Comparison of ENCODE assay signal across 16 cellular contexts in the genomic region with DNA sequence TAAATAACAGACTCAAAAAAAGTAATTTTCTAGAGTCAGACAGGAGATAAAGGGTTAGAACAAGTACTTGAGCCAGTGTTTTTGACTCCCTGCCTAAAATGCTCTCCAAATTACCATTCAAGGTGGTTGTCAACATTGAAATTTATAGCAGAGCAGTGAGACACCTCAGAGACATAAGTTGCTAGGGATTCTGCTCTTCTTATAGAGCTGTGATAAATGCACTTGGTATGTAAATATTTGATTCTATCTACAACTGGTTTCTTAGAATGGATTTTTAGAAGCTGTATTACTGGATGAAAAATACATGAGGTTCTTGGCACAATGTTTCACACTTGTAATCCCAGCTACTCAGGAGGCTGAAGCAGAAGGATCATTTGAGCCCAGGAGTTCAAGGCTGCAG.
"Had no signal": no experiment of that assay in that cellular context is flagged by ENCODE, and none has a peak within 500 bp of the region (broad histone marks: within the 10 kb centered on the region; RNA-seq: fewer than 3 reads in every experiment).

No MANE protein-coding gene starts in this region.

- H3K4me3 ChIP-seq: lung, neural progenitor cell, ovary, thoracic aorta had no signal

- H3K4me3 Mint-ChIP-seq: activated CD8-positive, alpha-beta T cell treated with anti-CD3 and anti-CD28 coated beads for 36 hours; activated naive CD8-positive, alpha-beta T cell; neural progenitor cell; stimulated activated effector memory CD8-positive, alpha-beta T cell treated with anti-CD3 and anti-CD28 coated beads, Interleukin-12 subunit alpha, Interleukin-12 subunit beta, amount 100 ng/mL, for 72 hours; T-helper 17 cell had no signal

- H3K4me1 ChIP-seq: neural progenitor cell had no signal

- H3K9me3 Mint-ChIP-seq: activated CD8-positive, alpha-beta T cell treated with anti-CD3 and anti-CD28 coated beads for 36 hours; neural progenitor cell; stimulated activated effector memory CD8-positive, alpha-beta T cell treated with anti-CD3 and anti-CD28 coated beads, Interleukin-12 subunit alpha, Interleukin-12 subunit beta, amount 100 ng/mL, for 72 hours had no signal

- H3K27ac Mint-ChIP-seq: activated CD8-positive, alpha-beta T cell treated with anti-CD3 and anti-CD28 coated beads for 36 hours; activated naive CD8-positive, alpha-beta T cell; neural progenitor cell; stimulated activated effector memory CD8-positive, alpha-beta T cell treated with anti-CD3 and anti-CD28 coated beads, Interleukin-12 subunit alpha, Interleukin-12 subunit beta, amount 100 ng/mL, for 72 hours; T-helper 17 cell had no signal

- H3K27ac ChIP-seq: brain microvascular endothelial cell, neural progenitor cell, ovary, thoracic aorta had no signal

- H3K27me3 Mint-ChIP-seq: activated CD8-positive, alpha-beta T cell treated with anti-CD3 and anti-CD28 coated beads for 36 hours; activated naive CD8-positive, alpha-beta T cell had no signal

- ATAC-seq: activated CD8-positive, alpha-beta T cell treated with anti-CD3 and anti-CD28 coated beads for 36 hours; stimulated activated effector memory CD8-positive, alpha-beta T cell treated with anti-CD3 and anti-CD28 coated beads, Interleukin-12 subunit alpha, Interleukin-12 subunit beta, amount 100 ng/mL, for 72 hours; T-helper 17 cell had no signal

- H3K9me3 ChIP-seq: ovary, thoracic aorta had no signal

- H3K27me3 ChIP-seq: brain microvascular endothelial cell, neural progenitor cell, ovary had no signal

- H3K4me1 Mint-ChIP-seq: neural progenitor cell; stimulated activated effector memory CD8-positive, alpha-beta T cell treated with anti-CD3 and anti-CD28 coated beads, Interleukin-12 subunit alpha, Interleukin-12 subunit beta, amount 100 ng/mL, for 72 hours had no signal

- DNase-seq: activated CD4-positive, alpha-beta T cell treated with anti-CD3 and anti-CD28 coated beads for 4 hours; activated CD8-positive, alpha-beta T cell treated with anti-CD3 and anti-CD28 coated beads for 36 hours; activated effector memory CD4-positive, alpha-beta T cell treated with anti-CD3 and anti-CD28 coated beads, Interleukin-2, amount 50 U/mL, for 16 hours; activated T-cell treated with anti-CD3 and anti-CD28 coated beads, Interleukin-2, amount 50 U/mL, for 48 hours; brain microvascular endothelial cell; effector CD8-positive, alpha-beta T cell; midbrain; ovary; stimulated activated CD4-positive, alpha-beta T cell treated with anti-CD3 and anti-CD28 coated beads, Interleukin-12 subunit alpha, Interleukin-12 subunit beta, amount 100 ng/mL, for 4 hours; stimulated activated CD4-positive, alpha-beta T cell treated with anti-CD3 and anti-CD28 coated beads, Interleukin-2, amount 100 ng/mL, for 24 hours; T-helper 17 cell had no signal

- H3K36me3 Mint-ChIP-seq: activated naive CD8-positive, alpha-beta T cell; neural progenitor cell; stimulated activated effector memory CD8-positive, alpha-beta T cell treated with anti-CD3 and anti-CD28 coated beads, Interleukin-12 subunit alpha, Interleukin-12 subunit beta, amount 100 ng/mL, for 72 hours had no signal

- H3K36me3 ChIP-seq: brain microvascular endothelial cell, neural progenitor cell, ovary, thoracic aorta had no signal
